Comparison of ENCODE assay signal across 1 cellular context in the genomic region with DNA sequence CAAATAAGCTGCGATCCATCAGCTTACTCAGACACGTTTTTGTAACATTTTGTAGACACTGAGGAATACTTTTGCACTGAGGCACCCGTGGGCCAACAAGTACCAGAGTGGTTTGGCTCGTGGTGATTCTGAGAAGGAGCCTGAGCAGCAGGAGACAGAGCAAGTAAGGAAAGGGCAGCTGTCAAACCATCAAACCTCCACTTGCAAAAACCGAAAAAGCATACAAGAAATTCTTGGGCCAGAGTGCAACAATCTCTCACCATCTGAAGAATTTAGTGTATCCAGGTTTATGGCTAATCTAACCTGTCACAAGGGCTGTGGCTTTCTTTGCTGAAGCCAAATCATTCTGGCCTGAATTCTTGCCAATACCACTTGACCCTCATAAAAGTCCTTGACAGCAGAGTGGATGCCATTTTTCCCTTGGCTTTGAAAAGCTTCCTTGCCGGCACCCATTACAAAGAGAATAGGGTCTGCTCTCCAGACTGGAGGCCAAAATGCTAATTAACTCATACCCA.
TF ChIP-seq lines count a peak whose summit lies in the region.

No MANE protein-coding gene starts in this region.

TF ChIP-seq in HepG2, 621 proteins besides CTCF, POLR2A, EP300 and RAD21:
- no peak for TF ChIP-seq NFE2L1 (CRISPR knock-in tag; IDR thresholded peaks at IDR 0.05; ENCODE audit: borderline replicate concordance)
- TF ChIP-seq, protein P1, sequence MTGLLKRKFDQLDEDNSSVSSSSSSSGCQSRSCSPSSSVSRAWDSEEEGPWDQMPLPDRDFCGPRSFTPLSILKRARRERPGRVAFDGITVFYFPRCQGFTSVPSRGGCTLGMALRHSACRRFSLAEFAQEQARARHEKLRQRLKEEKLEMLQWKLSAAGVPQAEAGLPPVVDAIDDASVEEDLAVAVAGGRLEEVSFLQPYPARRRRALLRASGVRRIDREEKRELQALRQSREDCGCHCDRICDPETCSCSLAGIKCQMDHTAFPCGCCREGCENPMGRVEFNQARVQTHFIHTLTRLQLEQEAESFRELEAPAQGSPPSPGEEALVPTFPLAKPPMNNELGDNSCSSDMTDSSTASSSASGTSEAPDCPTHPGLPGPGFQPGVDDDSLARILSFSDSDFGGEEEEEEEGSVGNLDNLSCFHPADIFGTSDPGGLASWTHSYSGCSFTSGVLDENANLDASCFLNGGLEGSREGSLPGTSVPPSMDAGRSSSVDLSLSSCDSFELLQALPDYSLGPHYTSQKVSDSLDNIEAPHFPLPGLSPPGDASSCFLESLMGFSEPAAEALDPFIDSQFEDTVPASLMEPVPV (CRISPR knock-in tag; IDR thresholded peaks at IDR 0.05) = no peak
- TF ChIP-seq, protein P2, sequence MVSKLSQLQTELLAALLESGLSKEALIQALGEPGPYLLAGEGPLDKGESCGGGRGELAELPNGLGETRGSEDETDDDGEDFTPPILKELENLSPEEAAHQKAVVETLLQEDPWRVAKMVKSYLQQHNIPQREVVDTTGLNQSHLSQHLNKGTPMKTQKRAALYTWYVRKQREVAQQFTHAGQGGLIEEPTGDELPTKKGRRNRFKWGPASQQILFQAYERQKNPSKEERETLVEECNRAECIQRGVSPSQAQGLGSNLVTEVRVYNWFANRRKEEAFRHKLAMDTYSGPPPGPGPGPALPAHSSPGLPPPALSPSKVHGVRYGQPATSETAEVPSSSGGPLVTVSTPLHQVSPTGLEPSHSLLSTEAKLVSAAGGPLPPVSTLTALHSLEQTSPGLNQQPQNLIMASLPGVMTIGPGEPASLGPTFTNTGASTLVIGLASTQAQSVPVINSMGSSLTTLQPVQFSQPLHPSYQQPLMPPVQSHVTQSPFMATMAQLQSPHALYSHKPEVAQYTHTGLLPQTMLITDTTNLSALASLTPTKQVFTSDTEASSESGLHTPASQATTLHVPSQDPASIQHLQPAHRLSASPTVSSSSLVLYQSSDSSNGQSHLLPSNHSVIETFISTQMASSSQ (IDR thresholded peaks at IDR 0.05; ENCODE audit: low read depth) = no peak
- TF ChIP-seq, protein P2 (CRISPR knock-in tag; IDR thresholded peaks at IDR 0.05; ENCODE audit: borderline replicate concordance) = no peak
- no peak for TF ChIP-seq ZNF30 (CRISPR knock-in tag; IDR thresholded peaks at IDR 0.05)
- no peak for TF ChIP-seq PCBP2 (optimal IDR thresholded peaks at IDR 0.05; ENCODE audit: low read depth, low read length, poor library complexity, severe bottlenecking)
- TF ChIP-seq ZFAT (CRISPR knock-in tag; conservative IDR thresholded peaks at IDR 0.05) = no peak
- TF ChIP-seq, protein P3, sequence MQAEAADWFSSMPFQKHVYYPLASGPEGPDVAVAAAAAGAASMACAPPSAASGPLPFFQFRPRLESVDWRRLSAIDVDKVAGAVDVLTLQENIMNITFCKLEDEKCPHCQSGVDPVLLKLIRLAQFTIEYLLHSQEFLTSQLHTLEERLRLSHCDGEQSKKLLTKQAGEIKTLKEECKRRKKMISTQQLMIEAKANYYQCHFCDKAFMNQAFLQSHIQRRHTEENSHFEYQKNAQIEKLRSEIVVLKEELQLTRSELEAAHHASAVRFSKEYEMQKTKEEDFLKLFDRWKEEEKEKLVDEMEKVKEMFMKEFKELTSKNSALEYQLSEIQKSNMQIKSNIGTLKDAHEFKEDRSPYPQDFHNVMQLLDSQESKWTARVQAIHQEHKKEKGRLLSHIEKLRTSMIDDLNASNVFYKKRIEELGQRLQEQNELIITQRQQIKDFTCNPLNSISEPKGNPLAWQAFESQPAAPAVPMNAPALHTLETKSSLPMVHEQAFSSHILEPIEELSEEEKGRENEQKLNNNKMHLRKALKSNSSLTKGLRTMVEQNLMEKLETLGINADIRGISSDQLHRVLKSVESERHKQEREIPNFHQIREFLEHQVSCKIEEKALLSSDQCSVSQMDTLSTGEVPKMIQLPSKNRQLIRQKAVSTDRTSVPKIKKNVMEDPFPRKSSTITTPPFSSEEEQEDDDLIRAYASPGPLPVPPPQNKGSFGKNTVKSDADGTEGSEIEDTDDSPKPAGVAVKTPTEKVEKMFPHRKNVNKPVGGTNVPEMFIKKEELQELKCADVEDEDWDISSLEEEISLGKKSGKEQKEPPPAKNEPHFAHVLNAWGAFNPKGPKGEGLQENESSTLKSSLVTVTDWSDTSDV (CRISPR knock-in tag; IDR thresholded peaks at IDR 0.05) = no peak
- TF ChIP-seq, protein P4, sequence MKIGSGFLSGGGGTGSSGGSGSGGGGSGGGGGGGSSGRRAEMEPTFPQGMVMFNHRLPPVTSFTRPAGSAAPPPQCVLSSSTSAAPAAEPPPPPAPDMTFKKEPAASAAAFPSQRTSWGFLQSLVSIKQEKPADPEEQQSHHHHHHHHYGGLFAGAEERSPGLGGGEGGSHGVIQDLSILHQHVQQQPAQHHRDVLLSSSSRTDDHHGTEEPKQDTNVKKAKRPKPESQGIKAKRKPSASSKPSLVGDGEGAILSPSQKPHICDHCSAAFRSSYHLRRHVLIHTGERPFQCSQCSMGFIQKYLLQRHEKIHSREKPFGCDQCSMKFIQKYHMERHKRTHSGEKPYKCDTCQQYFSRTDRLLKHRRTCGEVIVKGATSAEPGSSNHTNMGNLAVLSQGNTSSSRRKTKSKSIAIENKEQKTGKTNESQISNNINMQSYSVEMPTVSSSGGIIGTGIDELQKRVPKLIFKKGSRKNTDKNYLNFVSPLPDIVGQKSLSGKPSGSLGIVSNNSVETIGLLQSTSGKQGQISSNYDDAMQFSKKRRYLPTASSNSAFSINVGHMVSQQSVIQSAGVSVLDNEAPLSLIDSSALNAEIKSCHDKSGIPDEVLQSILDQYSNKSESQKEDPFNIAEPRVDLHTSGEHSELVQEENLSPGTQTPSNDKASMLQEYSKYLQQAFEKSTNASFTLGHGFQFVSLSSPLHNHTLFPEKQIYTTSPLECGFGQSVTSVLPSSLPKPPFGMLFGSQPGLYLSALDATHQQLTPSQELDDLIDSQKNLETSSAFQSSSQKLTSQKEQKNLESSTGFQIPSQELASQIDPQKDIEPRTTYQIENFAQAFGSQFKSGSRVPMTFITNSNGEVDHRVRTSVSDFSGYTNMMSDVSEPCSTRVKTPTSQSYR (CRISPR knock-in tag; IDR thresholded peaks at IDR 0.05; ENCODE audit: borderline replicate concordance) = no peak
- TF ChIP-seq ZC3H4 (CRISPR knock-in tag; IDR thresholded peaks at IDR 0.05; ENCODE audit: borderline replicate concordance) = no peak
- TF ChIP-seq PHF21A (CRISPR knock-in tag; IDR thresholded peaks at IDR 0.05) = no peak
- no peak for TF ChIP-seq ZNF878 (CRISPR knock-in tag; IDR thresholded peaks at IDR 0.05)
- TF ChIP-seq SIX1 (CRISPR knock-in tag; IDR thresholded peaks at IDR 0.05; ENCODE audit: borderline replicate concordance) = no peak
- TF ChIP-seq ARNT2 (CRISPR knock-in tag; IDR thresholded peaks at IDR 0.05; ENCODE audit: low read depth) = no peak
- TF ChIP-seq, protein P5, sequence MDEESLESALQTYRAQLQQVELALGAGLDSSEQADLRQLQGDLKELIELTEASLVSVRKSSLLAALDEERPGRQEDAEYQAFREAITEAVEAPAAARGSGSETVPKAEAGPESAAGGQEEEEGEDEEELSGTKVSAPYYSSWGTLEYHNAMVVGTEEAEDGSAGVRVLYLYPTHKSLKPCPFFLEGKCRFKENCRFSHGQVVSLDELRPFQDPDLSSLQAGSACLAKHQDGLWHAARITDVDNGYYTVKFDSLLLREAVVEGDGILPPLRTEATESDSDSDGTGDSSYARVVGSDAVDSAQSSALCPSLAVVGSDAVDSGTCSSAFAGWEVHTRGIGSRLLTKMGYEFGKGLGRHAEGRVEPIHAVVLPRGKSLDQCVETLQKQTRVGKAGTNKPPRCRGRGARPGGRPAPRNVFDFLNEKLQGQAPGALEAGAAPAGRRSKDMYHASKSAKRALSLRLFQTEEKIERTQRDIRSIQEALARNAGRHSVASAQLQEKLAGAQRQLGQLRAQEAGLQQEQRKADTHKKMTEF (CRISPR knock-in tag; IDR thresholded peaks at IDR 0.05) = no peak
- no peak for TF ChIP-seq MAF1 (CRISPR knock-in tag; IDR thresholded peaks at IDR 0.05; ENCODE audit: borderline replicate concordance)
- no peak for TF ChIP-seq ZNF34 (CRISPR knock-in tag; IDR thresholded peaks at IDR 0.05; ENCODE audit: borderline replicate concordance)
- TF ChIP-seq MED8 (CRISPR knock-in tag; IDR thresholded peaks at IDR 0.05; ENCODE audit: insufficient replicate concordance) = no peak
